7 cellular contexts compared by ENCODE assay signal in genomic region chr14:58428011-58428807, GRCh38. TPM values are rescaled to one million over a fixed set of nuclear protein-coding genes. Genes with fewer than 3 reads are reported as not detected.
A peak's percentile ranks its signal among the peaks of the same experiment; 100 is the strongest.
DNase-seq lines count a peak whose midpoint lies in the region; ATAC-seq and TF ChIP-seq lines count a peak whose summit lies in the region.

No MANE protein-coding gene starts in this region.

- H3K9me3 Mint-ChIP-seq in memory B cell: no peaks in the 10 kb centered on the region

- H3K4me1 ChIP-seq in SJCRH30 (no peaks in the 10 kb centered on the region; the same call in 1 of the 2 replicates), duodenal mucosa (ENCODE audit: control insufficient read depth in 1 of 2, insufficient read depth in 2 of 2, low read length in 2 of 2) (peaks cover 12 to 13% of the 10 kb centered on the region in 2 donors), transverse colon (peaks cover 11 to 23% (median 14%) of the 10 kb centered on the region in 4 donors)

- TF ChIP-seq EP300 in transverse colon (IDR thresholded peaks at IDR 0.05; ENCODE audit: low read depth): no peak

- H3K4me1 Mint-ChIP-seq in memory B cell: peaks cover 15% of the 10 kb centered on the region

- peak overlapping the region; percentile 86 to 92 for H3K9ac ChIP-seq in duodenal mucosa (ENCODE audit: low read depth in 1 of 2, low read length in 2 of 2)

- in situ Hi-C loops in transverse colon (cut with MboI; ENCODE audit: low pct_ligation_motif_present in 1 of 4, low pct_unique_long_range_greater_than_20kb in 1 of 4, low sequenced_read_pairs in 3 of 4): no loop called here

- H3K4me3 ChIP-seq in SJCRH30: peak overlapping the region; percentile 83
- H3K4me3 ChIP-seq in duodenal mucosa (ENCODE audit: low read depth in 1 of 2, low read length in 2 of 2): peak overlapping the region; percentile 92 to 97
- peak overlapping the region; percentile 37 to 88 (median 70) for H3K4me3 ChIP-seq in transverse colon

- H3K27me3 Mint-ChIP-seq in memory B cell: no peaks in the 10 kb centered on the region

- no peak for TF ChIP-seq POLR2A in transverse colon (IDR thresholded peaks at IDR 0.05)

- WGBS in transverse colon (ENCODE audit: low coverage in 1 of 2), 2 donors: 1% methylated on average over 12 of the region's 12 CpGs

- DNase-seq in GDM1 (lab: John Stamatoyannopoulos, UW): peak; percentile 1
- DNase-seq in LHCN-M2 (ENCODE audit: low read depth): peak; percentile 64
- DNase-seq in SJCRH30: peak; percentile 27 to 63
- DNase-seq in memory B cell (ENCODE audit: low spot score in 2 of 2): no peak
- peak; percentile 12 for DNase-seq in transverse colon

- H3K36me3 ChIP-seq in SJCRH30: peaks cover 11% of the 10 kb centered on the region
- peaks cover 0 to 12% of the 10 kb centered on the region in 2 donors for H3K36me3 ChIP-seq in duodenal mucosa (ENCODE audit: control insufficient read depth in 1 of 2, insufficient read depth in 2 of 2, low read length in 2 of 2)
- H3K36me3 ChIP-seq in transverse colon: peaks cover 0 to 10% (median 4%) of the 10 kb centered on the region in 4 donors

- peak overlapping the region; percentile 83 for H3K4me3 Mint-ChIP-seq in memory B cell

- ATAC-seq in memory B cell (ENCODE audit: low read depth) (no peak), GM21447 (IDR thresholded peaks at IDR 0.05; ENCODE audit: unreplicated experiment) (no peak)

- no peaks in the 10 kb centered on the region for H3K9me3 ChIP-seq in SJCRH30 (replicated peaks)
- H3K9me3 ChIP-seq in duodenal mucosa (ENCODE audit: control insufficient read depth in 1 of 2, low read length in 2 of 2): no peaks in the 10 kb centered on the region
- H3K9me3 ChIP-seq in transverse colon: no peaks in the 10 kb centered on the region

- H3K27ac ChIP-seq in SJCRH30 (peak overlapping the region; percentile 94), duodenal mucosa (ENCODE audit: low read depth, low read length) (peak overlapping the region; percentile 76), transverse colon (peak overlapping the region; percentile 88 to 96 (median 94))

- intact Hi-C loops in transverse colon (cut with DNase I; ENCODE audit: low total_unique reads): no loop called here

- peaks cover 4% of the 10 kb centered on the region for H3K36me3 Mint-ChIP-seq in memory B cell

- TF ChIP-seq CTCF in transverse colon (IDR thresholded peaks at IDR 0.05): no peak

- H3K27ac Mint-ChIP-seq in memory B cell: peak overlapping the region; percentile 92

- H3K27me3 ChIP-seq in SJCRH30: no peaks in the 10 kb centered on the region
- H3K27me3 ChIP-seq in duodenal mucosa (ENCODE audit: control insufficient read depth in 1 of 2, insufficient read depth in 2 of 2, low read length in 2 of 2): no peaks in the 10 kb centered on the region
- H3K27me3 ChIP-seq in transverse colon: no peaks in the 10 kb centered on the region

RNA-seq across cellular contexts. Expression of gene KIAA0586, which starts 0.7 kb away (rescaled TPM):
- total RNA-seq in LHCN-M2 (2014; rRNA removed): 45.4 and 47.6 TPM in 2 replicates
- polyA plus RNA-seq in LHCN-M2 (2012): 8.0 TPM
- 28.5 and 34.4 TPM in 2 replicates for total RNA-seq in SJCRH30 (2014; rRNA removed; shearing (Covaris generic))
- total RNA-seq in transverse colon: 10 to 100 TPM in 3 of 4 donors, 1 to 10 TPM in 1; 9.4 to 17.8 (median 12.5) TPM

RNA-seq across cellular contexts. Expression of gene TIMM9, which starts 0.9 kb away (rescaled TPM):
- total RNA-seq in LHCN-M2 (2014; rRNA removed): 38.2 and 49.8 TPM in 2 replicates
- 39.2 TPM for polyA plus RNA-seq in LHCN-M2 (2012)
- 49.2 and 64.5 TPM in 2 replicates for total RNA-seq in SJCRH30 (2014; rRNA removed; shearing (Covaris generic))
- total RNA-seq in transverse colon: 100 to 1,000 TPM in 1 of 4 donors, 10 to 100 TPM in 2, 1 to 10 TPM in 1; 9.7 to 158 (median 31.6) TPM

RNA-seq across cellular contexts. Expression of gene TOMM20L, which starts 32.5 kb away (rescaled TPM):
- total RNA-seq in LHCN-M2 (2014; rRNA removed) (not detected in 2 replicates), transverse colon (not detected)
- 0.11 TPM for polyA plus RNA-seq in LHCN-M2 (2012)
- total RNA-seq in SJCRH30 (2014; rRNA removed; shearing (Covaris generic)): not detected in 2 replicates

Comparison
In these comparisons a context has a peak if more than half of its experiments do, and no peak if none do; other contexts are left out.
1. DNase-seq: peak in GDM1 (single experiment), LHCN-M2 (single experiment), SJCRH30 (2 of 2) and transverse colon (single experiment); none in memory B cell (0 of 2).
2. Peak in every context shown above with its lines, with median percentiles within 50 percentile points of each other: H3K27ac ChIP-seq and H3K4me3 ChIP-seq.